In genomic region chr1:113904674-113905434, GRCh38 we compare ENCODE assay signal across 8 cellular contexts. TPM values are rescaled to one million over a fixed set of nuclear protein-coding genes. Genes with fewer than 3 reads are reported as not detected.
DNase-seq lines count a peak whose midpoint lies in the region; ATAC-seq and TF ChIP-seq lines count a peak whose summit lies in the region.

AP4B1 (minus strand) TSS chr1:113904799; CDS start chr1:113904717, 82 bp downstream.
DCLRE1B (plus strand) TSS chr1:113905326; CDS start chr1:113905587, 261 bp downstream.

- H3K4me3 ChIP-seq in left lung, result peak within 1 kb of the TSS; percentile 77 to 79

- peak within 1 kb of the TSS; percentile 94 to 96 for H3K27ac ChIP-seq in left lung

- ATAC-seq in GM19372 (IDR thresholded peaks at IDR 0.05; ENCODE audit: low read depth, unreplicated experiment) (peak; percentile 88), HG03558 (IDR thresholded peaks at IDR 0.05; ENCODE audit: extremely low read depth, unreplicated experiment) (peak; percentile 77), left lung (peak; percentile 97)

- intact Hi-C loops in left lung (cut with DNase I), result loop anchor here in 1 of 2 donors (5.0 kb wide), 1 partner anchor 58 kb away; no protein-coding TSS in a partner anchor

- no peaks in the 10 kb centered on the region for H3K9me3 ChIP-seq in left lung

- H3K36me3 ChIP-seq in left lung, result peaks cover 0 to 31% of the 10 kb centered on the region in 2 donors

- peak; percentile 44 to 64 for TF ChIP-seq CTCF in left lung (IDR thresholded peaks at IDR 0.05)

- no peaks in the 10 kb centered on the region for H3K27me3 ChIP-seq in left lung

- H3K4me1 ChIP-seq in left lung, result peaks cover 12 to 56% of the 10 kb centered on the region in 2 donors

- DNase-seq in CD1c-positive myeloid dendritic cell (ENCODE audit: extremely low spot score) (peak; percentile 99), NCI-H748 (lab: John Stamatoyannopoulos, UW; ENCODE audit: unreplicated experiment) (peak; percentile 100), dedifferentiated amniotic fluid mesenchymal stem cell (ENCODE audit: extremely low spot score) (peak; percentile 100), left lung (peak; percentile 100)
- DNase-seq in activated CD4-positive, alpha-beta T cell treated with anti-CD3 and anti-CD28 coated beads, Interleukin-2, amount 50 U/mL, for 1 hour, result peak; percentile 93
- peak; percentile 95 to 96 for DNase-seq in stimulated activated CD4-positive, alpha-beta T cell treated with anti-CD3 and anti-CD28 coated beads, Interleukin-2, amount 100 ng/mL, for 48 hours

RNA-seq across cellular contexts. Expression of gene AP4B1, which starts in this region (rescaled TPM):
- 10 to 100 TPM; 15.4 to 21.2 TPM for total RNA-seq in left lung

RNA-seq across cellular contexts. Expression of gene DCLRE1B, which starts in this region (rescaled TPM):
- 1 to 10 TPM; 7.3 to 9.1 TPM for total RNA-seq in left lung

Comparison
In these comparisons a context has a peak if more than half of its experiments do, and no peak if none do; other contexts are left out.
1. Peak in every context shown above with its lines: DNase-seq, ATAC-seq, H3K4me3 ChIP-seq and H3K27ac ChIP-seq.